9 cellular contexts compared by ENCODE assay signal in genomic region chr12:10130042-10130441, GRCh38. TPM values are rescaled to one million over a fixed set of nuclear protein-coding genes. Genes with fewer than 3 reads are reported as not detected.
DNase-seq lines count a peak whose midpoint lies in the region; ATAC-seq and TF ChIP-seq lines count a peak whose summit lies in the region.
"Had no signal": no experiment of that assay in that cellular context is flagged by ENCODE, and none has a peak within 500 bp of the region (broad histone marks: within the 10 kb centered on the region; RNA-seq: fewer than 3 reads in every experiment).

CLEC7A (minus strand) TSS chr12:10130199; CDS start chr12:10130082, 117 bp downstream.

- intact Hi-C loops in breast epithelium (cut with DNase I; ENCODE audit: low total_unique reads): loop anchor here (10.0 kb wide), 1 partner anchor 95 kb away; the partner anchor contains the start of gene CLEC9A
- intact Hi-C loops in MCF 10A (cut with micrococcal nuclease): no loop called here
- intact Hi-C loops in dendritic cell treated with granulocyte-macrophage colony-stimulating factor and Interleukin-4, amounts not matched to agents 40 ng/mL and 50 ng/mL, for 4 days (cut with micrococcal nuclease): no loop called here
- intact Hi-C loops in prostate gland (cut with DNase I): loop anchor here (10.0 kb wide), 2 partner anchors 95 to 385 kb away; partner anchors contain the start of gene CLEC9A

- no peaks in the 10 kb centered on the region for H3K4me1 Mint-ChIP-seq in MCF 10A (ENCODE audit: insufficient read depth, unreplicated experiment)
- peaks cover 48% of the 10 kb centered on the region for H3K4me1 Mint-ChIP-seq in dendritic cell treated with granulocyte-macrophage colony-stimulating factor and Interleukin-4, amounts not matched to agents 40 ng/mL and 50 ng/mL, for 4 days (ENCODE audit: low read depth)

- DNase-seq in breast epithelium (ENCODE audit: low spot score in 2 of 2): no peak
- DNase-seq in MCF 10A (ENCODE audit: unreplicated experiment): no peak
- no peak for DNase-seq in substantia nigra (lab: John Stamatoyannopoulos, UW)
- no peak for DNase-seq in NCI-H187 treated with DMSO at 0.1 percent for 48 hours (lab: John Stamatoyannopoulos, UW)
- no peak for DNase-seq in prostate gland (ENCODE audit: low spot score)
- DNase-seq in iPS-NIHi7 (ENCODE audit: extremely low spot score): no peak

- 42% methylated on average over 1 of the region's 1 CpG for WGBS in prostate gland

- H3K36me3 ChIP-seq in breast epithelium (no peaks in the 10 kb centered on the region), prostate gland (no peaks in the 10 kb centered on the region)

- no peaks in the 10 kb centered on the region for H3K9me3 Mint-ChIP-seq in MCF 10A (ENCODE audit: unreplicated experiment)
- no peaks in the 10 kb centered on the region for H3K9me3 Mint-ChIP-seq in dendritic cell treated with granulocyte-macrophage colony-stimulating factor and Interleukin-4, amounts not matched to agents 40 ng/mL and 50 ng/mL, for 4 days

- ATAC-seq in HG03469 (IDR thresholded peaks at IDR 0.05; ENCODE audit: unreplicated experiment): peak; percentile 89

- CTCF ChIA-PET in MCF 10A (lab: Yijun Ruan, JAX): interaction anchor here (0.5 to 2.8 kb wide), 13 partner anchors 10 to 1013 kb away, joined by 3 to 11 read pairs (median 3); partner anchors contain the start of gene CLEC12B

- no peaks in the 10 kb centered on the region for H3K4me1 ChIP-seq in breast epithelium
- H3K4me1 ChIP-seq in prostate gland (replicated peaks): no peaks in the 10 kb centered on the region

- H3K4me3 ChIP-seq in breast epithelium: peak within 1 kb of the TSS; percentile 0 to 22 (median 4)
- no peak within 1 kb of the TSS for H3K4me3 ChIP-seq in prostate gland

- no peaks in the 10 kb centered on the region for H3K27me3 Mint-ChIP-seq in MCF 10A (ENCODE audit: insufficient read depth, unreplicated experiment)
- H3K27me3 Mint-ChIP-seq in dendritic cell treated with granulocyte-macrophage colony-stimulating factor and Interleukin-4, amounts not matched to agents 40 ng/mL and 50 ng/mL, for 4 days: no peaks in the 10 kb centered on the region

- TF ChIP-seq POLR2A in breast epithelium (IDR thresholded peaks at IDR 0.05) (no peak), prostate gland (IDR thresholded peaks at IDR 0.05) (no peak)

- peak within 1 kb of the TSS in 1 of 2 donors; percentile 28 for H3K27ac ChIP-seq in breast epithelium
- peak within 1 kb of the TSS; percentile 12 for H3K27ac ChIP-seq in substantia nigra (ENCODE audit: low read depth, low read length, poor library complexity, severe bottlenecking)
- no peak within 1 kb of the TSS for H3K27ac ChIP-seq in prostate gland
- H3K27ac ChIP-seq: VCaP had no signal

- H3K27me3 ChIP-seq in breast epithelium (no peaks in the 10 kb centered on the region), prostate gland (replicated peaks; ENCODE audit: insufficient read depth) (no peaks in the 10 kb centered on the region)

- TF ChIP-seq CTCF in breast epithelium (IDR thresholded peaks at IDR 0.05) (no peak), MCF 10A (IDR thresholded peaks at IDR 0.05; ENCODE audit: unreplicated experiment) (no peak), prostate gland (IDR thresholded peaks at IDR 0.05) (no peak)

- no peaks in the 10 kb centered on the region for H3K9me3 ChIP-seq in breast epithelium
- no peaks in the 10 kb centered on the region for H3K9me3 ChIP-seq in prostate gland

- no peak within 1 kb of the TSS for H3K27ac Mint-ChIP-seq in MCF 10A (ENCODE audit: low read depth, unreplicated experiment)
- H3K27ac Mint-ChIP-seq in dendritic cell treated with granulocyte-macrophage colony-stimulating factor and Interleukin-4, amounts not matched to agents 40 ng/mL and 50 ng/mL, for 4 days: peak within 1 kb of the TSS; percentile 97

- POLR2A ChIA-PET in MCF 10A (lab: Yijun Ruan, JAX): interaction anchor here (1.6 kb wide), 1 partner anchor 9 kb away, joined by 4 read pairs; no protein-coding TSS in a partner anchor

- no peak within 1 kb of the TSS for H3K4me3 Mint-ChIP-seq in MCF 10A (ENCODE audit: unreplicated experiment)
- peak within 1 kb of the TSS; percentile 84 for H3K4me3 Mint-ChIP-seq in dendritic cell treated with granulocyte-macrophage colony-stimulating factor and Interleukin-4, amounts not matched to agents 40 ng/mL and 50 ng/mL, for 4 days

- no TSS peak for BruUV-seq in MCF 10A (replicated peaks; lab: Mats Ljungman, UMichigan)

- no peaks in the 10 kb centered on the region for H3K36me3 Mint-ChIP-seq in MCF 10A (ENCODE audit: insufficient read depth, unreplicated experiment)
- peaks cover 50% of the 10 kb centered on the region for H3K36me3 Mint-ChIP-seq in dendritic cell treated with granulocyte-macrophage colony-stimulating factor and Interleukin-4, amounts not matched to agents 40 ng/mL and 50 ng/mL, for 4 days (ENCODE audit: low read depth)

RNA-seq across cellular contexts. Expression of gene CLEC7A, which starts in this region (rescaled TPM):
- 10 to 100 TPM in 2 of 3 donors, 1 to 10 TPM in 1; 5.2 to 14.7 (median 13.8) TPM for total RNA-seq in breast epithelium
- not detected in 2 replicates for total RNA-seq in MCF 10A (2022)
- total RNA-seq in prostate gland: 1 to 10 TPM; 3.4 to 4.6 TPM

Comparison
In these comparisons a context has a peak if more than half of its experiments do, and no peak if none do; other contexts are left out.
1. intact Hi-C loops: an anchor here in breast epithelium (10.0 kb wide) and prostate gland (10.0 kb wide); none called in MCF 10A and dendritic cell treated with granulocyte-macrophage colony-stimulating factor and Interleukin-4, amounts not matched to agents 40 ng/mL and 50 ng/mL, for 4 days.
2. H3K4me3 ChIP-seq: peak in breast epithelium (3 of 3); none in prostate gland (0 of 2).